In genomic region chr10:103512591-103513382, GRCh38 we compare ENCODE assay signal across 23 cellular contexts. TPM values are rescaled to one million over a fixed set of nuclear protein-coding genes. Genes with fewer than 3 reads are reported as not detected.
DNase-seq lines count a peak whose midpoint lies in the region; ATAC-seq and TF ChIP-seq lines count a peak whose summit lies in the region.
"Had no signal": no experiment of that assay in that cellular context is flagged by ENCODE, and none has a peak within 500 bp of the region (broad histone marks: within the 10 kb centered on the region; RNA-seq: fewer than 3 reads in every experiment).

No MANE protein-coding gene starts in this region.

- peaks cover 21% of the 10 kb centered on the region for H3K4me1 Mint-ChIP-seq in nephron

- no peak for ATAC-seq in GM19395 (IDR thresholded peaks at IDR 0.05; ENCODE audit: unreplicated experiment)
- ATAC-seq: activated T-cell treated with anti-CD3 and anti-CD28 coated beads, Interleukin-2, amount 50 U/mL, for 4 hours; heart left ventricle had no signal

- TF ChIP-seq EP300 in esophagus muscularis mucosa (IDR thresholded peaks at IDR 0.05), result no peak

- no peaks in the 10 kb centered on the region for H3K27me3 ChIP-seq in esophagus muscularis mucosa
- H3K27me3 ChIP-seq in uterus, result no peaks in the 10 kb centered on the region
- H3K27me3 ChIP-seq: dorsolateral prefrontal cortex, heart left ventricle had no signal

- no peak for TF ChIP-seq POLR2A in esophagus muscularis mucosa (IDR thresholded peaks at IDR 0.05; ENCODE audit: low read depth)
- TF ChIP-seq POLR2A in uterus (IDR thresholded peaks at IDR 0.05), result no peak

- DNase-seq in activated CD8-positive, alpha-beta memory T cell treated with anti-CD3 and anti-CD28 coated beads for 24 hours, result peak; percentile 32
- DNase-seq in activated CD8-positive, alpha-beta memory T cell treated with anti-CD3 and anti-CD28 coated beads, Interleukin-2, amount 50 U/mL, for 4 hours, result no peak
- DNase-seq in esophagus muscularis mucosa (ENCODE audit: extremely low spot score) (no peak), uterus (no peak), GM03348 (ENCODE audit: low spot score) (no peak), DMS153 treated with DMSO at 0.1 percent for 48 hours (lab: John Stamatoyannopoulos, UW; ENCODE audit: unreplicated experiment) (no peak)
- DNase-seq: activated CD4-positive, alpha-beta T cell treated with anti-CD3 and anti-CD28 coated beads, Interleukin-2, amount 50 U/mL, for 1 hour; activated T-cell treated with anti-CD3 and anti-CD28 coated beads, Interleukin-2, amount 50 U/mL, for 4 hours; DND-41; esophagus squamous epithelium; heart left ventricle; NCI-H2029; NCI-H69; PC-9 had no signal

- no peak overlapping the region for H3K4me3 Mint-ChIP-seq in nephron
- H3K4me3 Mint-ChIP-seq: activated T-cell treated with anti-CD3 and anti-CD28 coated beads, Interleukin-2, amount 50 U/mL, for 4 hours had no signal

- TF ChIP-seq CTCF in esophagus muscularis mucosa (IDR thresholded peaks at IDR 0.05) (no peak), nephron (IDR thresholded peaks at IDR 0.05; ENCODE audit: unreplicated experiment in 3 of 3) (no peak), uterus (IDR thresholded peaks at IDR 0.05) (no peak)

- H3K27ac ChIP-seq in esophagus muscularis mucosa (replicated peaks in 1 of 4) (peak overlapping the region; percentile 53 to 75 (median 67)), uterus (peak overlapping the region; percentile 85 to 94)
- H3K27ac ChIP-seq: dorsolateral prefrontal cortex, heart left ventricle, PC-9, spleen had no signal

- no peaks in the 10 kb centered on the region for H3K9me3 ChIP-seq in esophagus muscularis mucosa
- H3K9me3 ChIP-seq in uterus, result no peaks in the 10 kb centered on the region
- H3K9me3 ChIP-seq: esophagus squamous epithelium, heart left ventricle, spleen had no signal

- intact Hi-C loops in esophagus muscularis mucosa (cut with DNase I) (no loop called here), uterus (cut with DNase I; ENCODE audit: low total_unique reads) (no loop called here)

- H3K27me3 Mint-ChIP-seq in nephron (ENCODE audit: low read depth), result peaks cover 10% of the 10 kb centered on the region

- no peaks in the 10 kb centered on the region for H3K9me3 Mint-ChIP-seq in nephron
- H3K9me3 Mint-ChIP-seq: activated T-cell treated with anti-CD3 and anti-CD28 coated beads, Interleukin-2, amount 50 U/mL, for 4 hours had no signal

- no peaks in the 10 kb centered on the region for H3K36me3 Mint-ChIP-seq in nephron (ENCODE audit: low read depth)

- H3K4me3 ChIP-seq in esophagus muscularis mucosa (no peak overlapping the region), uterus (no peak overlapping the region)
- H3K4me3 ChIP-seq: dorsolateral prefrontal cortex, esophagus squamous epithelium, heart left ventricle, PC-9, spleen had no signal

- peaks cover 0 to 39% (median 33%) of the 10 kb centered on the region in 4 donors for H3K4me1 ChIP-seq in esophagus muscularis mucosa
- no peaks in the 10 kb centered on the region for H3K4me1 ChIP-seq in uterus

- peak overlapping the region; percentile 78 to 86 (median 80) for H3K27ac Mint-ChIP-seq in nephron

- 69% methylated on average over 13 of the region's 13 CpGs for WGBS in esophagus muscularis mucosa

- H3K36me3 ChIP-seq in esophagus muscularis mucosa, result no peaks in the 10 kb centered on the region
- no peaks in the 10 kb centered on the region for H3K36me3 ChIP-seq in uterus
- H3K36me3 ChIP-seq: esophagus squamous epithelium, heart left ventricle, spleen had no signal

RNA-seq across cellular contexts. Expression of gene NEURL1, which starts 19.3 kb away (rescaled TPM):
- total RNA-seq in esophagus muscularis mucosa (under 1 TPM; 0.39 to 0.63 (median 0.46) TPM), uterus (10 to 100 TPM in 2 of 4 donors, 1 to 10 TPM in 2; 3.8 to 46.1 (median 14.1) TPM)

RNA-seq across cellular contexts. Expression of gene CALHM3, which starts 33.7 kb away (rescaled TPM):
- not detected for total RNA-seq in esophagus muscularis mucosa
- not detected for total RNA-seq in uterus
- total RNA-seq: A673; activated T-cell treated with anti-CD3 and anti-CD28 coated beads, Interleukin-2, amount 50 U/mL, for 4 hours; bronchial epithelial cell; esophagus squamous epithelium; H4; heart left ventricle; SK-MEL-5; spleen; urinary bladder had no signal

RNA-seq across cellular contexts. Expression of gene CALHM1, which starts 54.1 kb away (rescaled TPM):
- total RNA-seq in esophagus muscularis mucosa, result not detected
- total RNA-seq in uterus, result not detected
- total RNA-seq: A673; activated T-cell treated with anti-CD3 and anti-CD28 coated beads, Interleukin-2, amount 50 U/mL, for 4 hours; bronchial epithelial cell; esophagus squamous epithelium; H4; heart left ventricle; PC-9; SK-MEL-5; urinary bladder had no signal
